In genomic region chr10:29687411-29688160, GRCh38 we compare ENCODE assay signal across 13 cellular contexts. TPM values are rescaled to one million over a fixed set of nuclear protein-coding genes. Genes with fewer than 3 reads are reported as not detected.
A peak's percentile ranks its signal among the peaks of the same experiment; 100 is the strongest.
DNase-seq lines count a peak whose midpoint lies in the region; ATAC-seq and TF ChIP-seq lines count a peak whose summit lies in the region.
"Had no signal": no experiment of that assay in that cellular context is flagged by ENCODE, and none has a peak within 500 bp of the region (broad histone marks: within the 10 kb centered on the region; RNA-seq: fewer than 3 reads in every experiment).

No MANE protein-coding gene starts in this region.

- H3K36me3 ChIP-seq in GM23338 (ENCODE audit: insufficient read depth) (no peaks in the 10 kb centered on the region), smooth muscle cell (ENCODE audit: low read depth) (no peaks in the 10 kb centered on the region), Peyer's patch (peaks cover 0 to 11% (median 0%) of the 10 kb centered on the region in 3 donors)

- no peaks in the 10 kb centered on the region for H3K79me2 ChIP-seq in GM23338 (replicated peaks; ENCODE audit: insufficient read depth)
- H3K79me2 ChIP-seq in smooth muscle cell (ENCODE audit: low read depth), result peaks cover 30% of the 10 kb centered on the region

- no peaks in the 10 kb centered on the region for H3K9me3 ChIP-seq in smooth muscle cell (replicated peaks; ENCODE audit: low read depth)
- no peaks in the 10 kb centered on the region for H3K9me3 ChIP-seq in Peyer's patch
- H3K9me3 ChIP-seq: right atrium auricular region had no signal

- no peaks in the 10 kb centered on the region for H3K27me3 ChIP-seq in GM23338 (ENCODE audit: insufficient read depth)
- no peaks in the 10 kb centered on the region for H3K27me3 ChIP-seq in smooth muscle cell (ENCODE audit: low read depth)
- H3K27me3 ChIP-seq in Peyer's patch, result no peaks in the 10 kb centered on the region
- H3K27me3 ChIP-seq: right atrium auricular region had no signal

- CTCF ChIA-PET in HEK293T (lab: Yijun Ruan, JAX), result interaction anchor here (1.0 kb wide), 1 partner anchor 48 kb away, joined by 3 read pairs; no protein-coding TSS in a partner anchor

- H3K27ac ChIP-seq in GM23338 (ENCODE audit: low read depth) (peak overlapping the region; percentile 75), smooth muscle cell (ENCODE audit: low read depth) (no peak overlapping the region), Peyer's patch (no peak overlapping the region)
- H3K27ac ChIP-seq: right atrium auricular region, SK-N-MC had no signal

- H3K4me2 ChIP-seq in GM23338 (peak overlapping the region; percentile 6), smooth muscle cell (peak overlapping the region; percentile 42)

- peaks cover 6% of the 10 kb centered on the region; the same call in 1 of the 2 replicates for H3K9me2 ChIP-seq in GM23338 (ENCODE audit: insufficient read depth)

- DNase-seq in GM23338 (ENCODE audit: low spot score) (peak; percentile 38), SKM-1 treated with dmso at 0.1 percent for 144 hours (lab: John Stamatoyannopoulos, UW; ENCODE audit: unreplicated experiment) (peak; percentile 47), glutamatergic neuron (no peak), smooth muscle cell (lab: John Stamatoyannopoulos, UW; ENCODE audit: unreplicated experiment) (no peak), HEK293T (ENCODE audit: extremely low spot score) (no peak), mesenteric fat pad (ENCODE audit: low spot score) (no peak), Peyer's patch (no peak)
- no peak for DNase-seq in effector CD8-positive, alpha-beta T cell (lab: John Stamatoyannopoulos, UW)
- DNase-seq: activated CD4-positive, alpha-beta memory T cell treated with anti-CD3 and anti-CD28 coated beads, Interleukin-2, amount 10 ng/mL, durations not matched to agents 7 days and 5 days; KBM-7 had no signal

- TF ChIP-seq POLR2A in Peyer's patch (IDR thresholded peaks at IDR 0.05), result no peak

- peak overlapping the region; percentile 92 for H3K27ac Mint-ChIP-seq in GM23338
- peak overlapping the region; percentile 80 for H3K27ac Mint-ChIP-seq in glutamatergic neuron (ENCODE audit: unreplicated experiment)
- H3K27ac Mint-ChIP-seq: activated CD4-positive, alpha-beta memory T cell treated with anti-CD3 and anti-CD28 coated beads, Interleukin-2, amount 10 ng/mL, durations not matched to agents 7 days and 5 days; activated naive CD4-positive, alpha-beta T cell treated with anti-CD3 and anti-CD28 coated beads, Interleukin-2, amount 50 U/mL, for 72 hours had no signal

- no peaks in the 10 kb centered on the region; the same call in 2 of the 3 replicates for H3K9me3 Mint-ChIP-seq in GM23338
- no peaks in the 10 kb centered on the region for H3K9me3 Mint-ChIP-seq in glutamatergic neuron (ENCODE audit: unreplicated experiment)

- H3K4me3 ChIP-seq in GM23338, result no peak overlapping the region
- no peak overlapping the region for H3K4me3 ChIP-seq in smooth muscle cell
- no peak overlapping the region for H3K4me3 ChIP-seq in Peyer's patch
- H3K4me3 ChIP-seq: right atrium auricular region, SK-N-MC had no signal

- no peak overlapping the region for H3K9ac ChIP-seq in smooth muscle cell (ENCODE audit: low read depth)

- H3K27me3 Mint-ChIP-seq in GM23338 (ENCODE audit: insufficient read depth, low read depth, poor library complexity) (peaks cover 3% of the 10 kb centered on the region), glutamatergic neuron (ENCODE audit: unreplicated experiment) (peaks cover 3% of the 10 kb centered on the region)
- H3K27me3 Mint-ChIP-seq: activated CD4-positive, alpha-beta memory T cell treated with anti-CD3 and anti-CD28 coated beads, Interleukin-2, amount 10 ng/mL, durations not matched to agents 7 days and 5 days had no signal

- H2AFZ ChIP-seq in GM23338 (no peak overlapping the region), smooth muscle cell (ENCODE audit: low read depth) (no peak overlapping the region)

- H3F3A ChIP-seq in GM23338 (replicated peaks; ENCODE audit: low read depth), result no peaks in the 10 kb centered on the region
- peaks cover 21% of the 10 kb centered on the region for H3F3A ChIP-seq in smooth muscle cell (ENCODE audit: low read depth)

- H3K36me3 Mint-ChIP-seq in GM23338 (ENCODE audit: low read depth) (peaks cover 34% of the 10 kb centered on the region), glutamatergic neuron (ENCODE audit: unreplicated experiment) (peaks cover 16% of the 10 kb centered on the region)

- 69% methylated on average over 10 of the region's 10 CpGs for WGBS in smooth muscle cell (ENCODE audit: low lambda C conversion rate)

- H4K20me1 ChIP-seq in GM23338 (replicated peaks; ENCODE audit: insufficient read depth) (no peaks in the 10 kb centered on the region), smooth muscle cell (ENCODE audit: low read depth) (peaks cover 52% of the 10 kb centered on the region)

- POLR2A ChIA-PET in HEK293T (lab: Yijun Ruan, JAX), result no interaction called here

- ATAC-seq in GM23338, result peak; percentile 30
- ATAC-seq: activated naive CD4-positive, alpha-beta T cell treated with anti-CD3 and anti-CD28 coated beads, Interleukin-2, amount 50 U/mL, for 72 hours had no signal

- H3K4me3 Mint-ChIP-seq in GM23338 (peak overlapping the region; percentile 8; the same call in 1 of the 3 replicates), glutamatergic neuron (ENCODE audit: unreplicated experiment) (peak overlapping the region; percentile 63)
- H3K4me3 Mint-ChIP-seq: activated CD4-positive, alpha-beta memory T cell treated with anti-CD3 and anti-CD28 coated beads, Interleukin-2, amount 10 ng/mL, durations not matched to agents 7 days and 5 days had no signal

- peaks cover 38% of the 10 kb centered on the region for H3K4me1 ChIP-seq in GM23338 (ENCODE audit: insufficient read depth)
- H3K4me1 ChIP-seq in smooth muscle cell (ENCODE audit: low read depth), result peaks cover 13% of the 10 kb centered on the region
- H3K4me1 ChIP-seq in Peyer's patch, result no peaks in the 10 kb centered on the region

- H3K4me1 Mint-ChIP-seq in GM23338 (peaks cover 52% of the 10 kb centered on the region), glutamatergic neuron (ENCODE audit: low read depth, unreplicated experiment) (peaks cover 44% of the 10 kb centered on the region)

- TF ChIP-seq CTCF in GM23338 (conservative IDR thresholded peaks at IDR 0.05; ENCODE audit: low read depth in 2 of 2), result no peak
- no peak for TF ChIP-seq CTCF in glutamatergic neuron (IDR thresholded peaks at IDR 0.05; ENCODE audit: partially characterized antibody, unreplicated experiment)
- TF ChIP-seq CTCF in smooth muscle cell (IDR thresholded peaks at IDR 0.05; ENCODE audit: borderline replicate concordance, insufficient read depth, poor library complexity, severe bottlenecking), result no peak
- no peak for TF ChIP-seq CTCF in Peyer's patch (IDR thresholded peaks at IDR 0.05)

TF ChIP-seq in HEK293T, 16 proteins besides CTCF, POLR2A, EP300 and RAD21:
- TF ChIP-seq CTBP1 (IDR thresholded peaks at IDR 0.05; ENCODE audit: borderline replicate concordance) (no peak), PKNOX1 (IDR thresholded peaks at IDR 0.05) (no peak), ZNF384 (IDR thresholded peaks at IDR 0.05) (no peak), BHLHE40 (IDR thresholded peaks at IDR 0.05; ENCODE audit: borderline replicate concordance) (no peak), ARNT (IDR thresholded peaks at IDR 0.05) (no peak), FOXA1 (IDR thresholded peaks at IDR 0.05) (no peak), ELF4 (IDR thresholded peaks at IDR 0.05) (no peak), FOXK2 (IDR thresholded peaks at IDR 0.05) (no peak)

RNA-seq across cellular contexts. Expression of gene SVIL, which starts 52.8 kb away (rescaled TPM):
- total RNA-seq in GM23338 (2014; rRNA removed; shearing (Covaris generic)), result 7.8 and 8.8 TPM in 2 replicates
- 23.9 and 34.9 TPM in 2 replicates for polyA plus RNA-seq in GM23338 (2016; fragmentation: Nextera tagmentation; extraction: Ambion mirVana)
- 117 TPM for total RNA-seq in glutamatergic neuron (ENCODE audit: unreplicated experiment)
- 28.5 and 32.5 TPM in 2 replicates for total RNA-seq in smooth muscle cell
- 33.0 and 59.4 TPM in 2 replicates for polyA plus RNA-seq in smooth muscle cell
- total RNA-seq in mesenteric fat pad, result 100 TPM
- 10 to 100 TPM; 30.3 to 84.3 (median 62.5) TPM for total RNA-seq in Peyer's patch

Comparison
In these comparisons a context has a peak if more than half of its experiments do, and no peak if none do; other contexts are left out.
1. DNase-seq: peak in GM23338 (single experiment) and SKM-1 treated with dmso at 0.1 percent for 144 hours (single experiment); none in glutamatergic neuron (single experiment), smooth muscle cell (single experiment), effector CD8-positive, alpha-beta T cell (single experiment), HEK293T (single experiment), mesenteric fat pad (single experiment) and Peyer's patch (0 of 3).